Comparison of ENCODE assay signal across 22 cellular contexts in genomic region chr4:138014664-138015288, GRCh38.
DNase-seq lines count a peak whose midpoint lies in the region; ATAC-seq and TF ChIP-seq lines count a peak whose summit lies in the region.
"Had no signal": no experiment of that assay in that cellular context is flagged by ENCODE, and none has a peak within 500 bp of the region (broad histone marks: within the 10 kb centered on the region; RNA-seq: fewer than 3 reads in every experiment).

No MANE protein-coding gene starts in this region.

- H3K36me3 Mint-ChIP-seq in mesothelial cell of epicardium = no peaks in the 10 kb centered on the region
- H3K36me3 Mint-ChIP-seq: CD14-positive monocyte; CD8-positive, alpha-beta memory T cell had no signal

- CTCF ChIA-PET in HEK293T (lab: Yijun Ruan, JAX) = interaction anchor here (0.6 to 1.0 kb wide), 2 partner anchors 13 to 66 kb away, joined by 3 read pairs; no protein-coding TSS in a partner anchor
- CTCF ChIA-PET in GM10248 (lab: Yijun Ruan, JAX) = interaction anchor here (0.9 to 2.0 kb wide), 3 partner anchors 14 to 90 kb away, joined by 3 to 6 read pairs (median 3); no protein-coding TSS in a partner anchor

- H3K36me3 ChIP-seq in SK-N-MC (ENCODE audit: insufficient read depth, low read length) (no peaks in the 10 kb centered on the region), lower lobe of right lung (no peaks in the 10 kb centered on the region)
- H3K36me3 ChIP-seq: BE2C, HAP-1 had no signal

- H3K4me3 ChIP-seq in SK-N-MC (peak overlapping the region; percentile 37), lower lobe of right lung (no peak overlapping the region)
- H3K4me3 ChIP-seq: A549; BLaER1 treated with 17β-estradiol and CSF1 and Interleukin-3, amounts not matched to agents 10 nM and 100 nM; HAP-1 had no signal

- intact Hi-C loops in lower lobe of right lung (cut with DNase I) = no loop called here

- no peak for TF ChIP-seq CTCF in mesothelial cell of epicardium (IDR thresholded peaks at IDR 0.05; ENCODE audit: unreplicated experiment)
- no peak for TF ChIP-seq CTCF in GM10248 (IDR thresholded peaks at IDR 0.05; ENCODE audit: control extremely low read depth, extremely low read depth, low read depth, missing control alignments)
- TF ChIP-seq CTCF in lower lobe of right lung (IDR thresholded peaks at IDR 0.05) = no peak

- no peaks in the 10 kb centered on the region for H3K4me1 ChIP-seq in lower lobe of right lung
- H3K4me1 ChIP-seq: A549; BE2C; BLaER1 treated with 17β-estradiol and CSF1 and Interleukin-3, amounts not matched to agents 10 nM and 100 nM; HAP-1 had no signal

- DNase-seq in HEK293T (ENCODE audit: extremely low spot score) = peak; percentile 7
- no peak for DNase-seq in SK-N-MC (ENCODE audit: low read depth, low spot score)
- DNase-seq in mesothelial cell of epicardium (ENCODE audit: low spot score in 2 of 2, unreplicated experiment in 2 of 2) = no peak
- no peak for DNase-seq in activated CD8-positive, alpha-beta memory T cell treated with anti-CD3 and anti-CD28 coated beads, Interleukin-2, amount 50 U/mL, for 48 hours
- no peak for DNase-seq in GM10248 (ENCODE audit: extremely low spot score)
- DNase-seq in lower lobe of right lung = no peak
- DNase-seq: 8988T; ACHN; AML-193; BE2C; CD4-positive, alpha-beta T cell; CD8-positive, alpha-beta memory T cell; DMS 273 treated with DMSO at 0.1 percent for 48 hours; DMS79; EL; GF-D8; GOT3 had no signal

- H3K4me1 Mint-ChIP-seq in mesothelial cell of epicardium = peaks cover 14% of the 10 kb centered on the region
- H3K4me1 Mint-ChIP-seq: CD14-positive monocyte; CD8-positive, alpha-beta memory T cell had no signal

- H3K4me3 Mint-ChIP-seq in mesothelial cell of epicardium = no peak overlapping the region
- H3K4me3 Mint-ChIP-seq: CD14-positive monocyte; CD4-positive, alpha-beta T cell; CD8-positive, alpha-beta memory T cell had no signal

- ATAC-seq in GM18502 (IDR thresholded peaks at IDR 0.05; ENCODE audit: poor library complexity, unreplicated experiment) (peak; percentile 50), lower lobe of right lung (no peak)
- ATAC-seq: A549 had no signal

- H3K9ac ChIP-seq in SK-N-MC (ENCODE audit: insufficient read length) = no peak overlapping the region
- H3K9ac ChIP-seq: BLaER1 treated with 17β-estradiol and CSF1 and Interleukin-3, amounts not matched to agents 10 nM and 100 nM had no signal

- H3K27me3 Mint-ChIP-seq in mesothelial cell of epicardium (ENCODE audit: low read depth) = no peaks in the 10 kb centered on the region
- H3K27me3 Mint-ChIP-seq: CD4-positive, alpha-beta T cell; CD8-positive, alpha-beta memory T cell had no signal

- no peaks in the 10 kb centered on the region for H3K27me3 ChIP-seq in lower lobe of right lung (ENCODE audit: low read depth)
- H3K27me3 ChIP-seq: BE2C; BLaER1 treated with 17β-estradiol and CSF1 and Interleukin-3, amounts not matched to agents 10 nM and 100 nM had no signal

- H3K9me3 Mint-ChIP-seq in mesothelial cell of epicardium = peaks cover 6% of the 10 kb centered on the region

- H3K27ac ChIP-seq in SK-N-MC (peak overlapping the region; percentile 83), lower lobe of right lung (no peak overlapping the region)
- H3K27ac ChIP-seq: A549; BLaER1 treated with 17β-estradiol and CSF1 and Interleukin-3, amounts not matched to agents 10 nM and 100 nM had no signal

- H3K27ac Mint-ChIP-seq in mesothelial cell of epicardium = peak overlapping the region; percentile 67
- H3K27ac Mint-ChIP-seq: CD14-positive monocyte; CD4-positive, alpha-beta T cell; CD8-positive, alpha-beta memory T cell had no signal

- POLR2A ChIA-PET in HEK293T (lab: Yijun Ruan, JAX) = no interaction called here
- POLR2A ChIA-PET in GM10248 (lab: Yijun Ruan, JAX) = no interaction called here

- no peaks in the 10 kb centered on the region for H3K9me3 ChIP-seq in SK-N-MC (ENCODE audit: low read depth, low read length)
- no peaks in the 10 kb centered on the region for H3K9me3 ChIP-seq in lower lobe of right lung
- H3K9me3 ChIP-seq: A549, BE2C, HAP-1 had no signal

TF ChIP-seq in HEK293T, 16 proteins besides CTCF, POLR2A, EP300 and RAD21:
- no peak for TF ChIP-seq ZNF384 (IDR thresholded peaks at IDR 0.05)
- TF ChIP-seq SP1 (IDR thresholded peaks at IDR 0.05) = no peak
- no peak; the same call in 1 of the 2 replicates for TF ChIP-seq LEF1 (IDR thresholded peaks at IDR 0.05; ENCODE audit: borderline replicate concordance)
- no peak for TF ChIP-seq FOXM1 (IDR thresholded peaks at IDR 0.05; ENCODE audit: borderline replicate concordance)
- no peak for TF ChIP-seq NFRKB (IDR thresholded peaks at IDR 0.05)
- no peak for TF ChIP-seq ELF4 (IDR thresholded peaks at IDR 0.05)
- TF ChIP-seq TARDBP (IDR thresholded peaks at IDR 0.05) = no peak
- TF ChIP-seq HDGF (IDR thresholded peaks at IDR 0.05; ENCODE audit: borderline replicate concordance) = no peak
- no peak for TF ChIP-seq SUZ12 (IDR thresholded peaks at IDR 0.05)
- peak; percentile 92 for TF ChIP-seq PKNOX1 (IDR thresholded peaks at IDR 0.05)
- peak; percentile 96 for TF ChIP-seq CTBP1 (IDR thresholded peaks at IDR 0.05; ENCODE audit: borderline replicate concordance)
- TF ChIP-seq L3MBTL2 (conservative IDR thresholded peaks at IDR 0.05) = no peak
- no peak for TF ChIP-seq BHLHE40 (IDR thresholded peaks at IDR 0.05; ENCODE audit: borderline replicate concordance)
- TF ChIP-seq FOXA1 (IDR thresholded peaks at IDR 0.05) = no peak
- peak; percentile 73 for TF ChIP-seq ARNT (IDR thresholded peaks at IDR 0.05)
- no peak for TF ChIP-seq FOXK2 (IDR thresholded peaks at IDR 0.05)
